In the genomic region with DNA sequence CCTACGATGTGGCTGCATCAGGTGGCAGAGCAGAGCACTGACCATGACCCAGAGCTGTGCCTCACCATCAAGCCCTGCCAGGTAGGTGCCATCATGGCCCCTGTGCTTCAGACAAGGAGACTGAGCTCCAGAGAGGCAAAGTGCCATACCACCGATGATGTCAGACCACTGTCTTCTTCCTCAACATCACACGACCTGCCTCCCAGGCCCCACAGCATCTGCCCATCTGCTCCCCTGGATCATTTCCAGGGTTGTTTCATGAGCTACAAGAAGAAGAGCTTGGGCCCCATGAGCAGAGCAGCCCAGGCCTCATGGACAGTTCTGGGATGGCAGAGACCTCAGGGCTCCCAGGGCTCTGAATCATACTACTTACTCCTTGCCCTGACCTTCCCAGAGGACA, we compare ENCODE assay signal across 28 cellular contexts. TPM values are rescaled to one million over a fixed set of nuclear protein-coding genes. Genes with fewer than 3 reads are reported as not detected.
DNase-seq lines count a peak whose midpoint lies in the region; ATAC-seq and TF ChIP-seq lines count a peak whose summit lies in the region.
"Had no signal": no experiment of that assay in that cellular context is flagged by ENCODE, and none has a peak within 500 bp of the region (broad histone marks: within the 10 kb centered on the region; RNA-seq: fewer than 3 reads in every experiment).

No MANE protein-coding gene starts in this region.

- peak overlapping the region; percentile 7 for H3K27ac Mint-ChIP-seq in activated T-helper 17 cell treated with anti-CD3 and anti-CD28 coated beads, Interleukin-2, amount 50 U/mL, for 72 hours
- H3K27ac Mint-ChIP-seq in stimulated activated memory B cell treated with anti-CD40 and anti-IgM and Interleukin-4, amounts not matched to agents 10 μg/mL and 1 μg/mL and 100 μg/mL, for 72 hours: peak overlapping the region; percentile 8
- H3K27ac Mint-ChIP-seq: WTC11 had no signal

- ATAC-seq in activated T-helper 17 cell treated with anti-CD3 and anti-CD28 coated beads, Interleukin-2, amount 50 U/mL, for 72 hours (replicated peaks): no peak
- no peak for ATAC-seq in stimulated activated memory B cell treated with anti-CD40 and anti-IgM and Interleukin-4, amounts not matched to agents 10 μg/mL and 1 μg/mL and 100 μg/mL, for 72 hours
- ATAC-seq in GM18858 (IDR thresholded peaks at IDR 0.05; ENCODE audit: unreplicated experiment): no peak
- no peak for ATAC-seq in activated CD4-positive, CD25-positive, alpha-beta regulatory T cell treated with anti-CD3 and anti-CD28 coated beads, Interleukin-2, amount 50 U/mL, for 24 hours
- ATAC-seq: left lobe of liver; naive thymus-derived CD8-positive, alpha-beta T cell; pancreas; SK-N-SH treated with all-trans-retinoic acid at 6 μM for 48 hours; WTC11 had no signal

- H3K4me3 ChIP-seq in MM.1S (ENCODE audit: low read length) (no peak overlapping the region), colonic mucosa (no peak overlapping the region)
- H3K4me3 ChIP-seq: cardiac muscle cell, pancreas, right atrium auricular region, thyroid gland had no signal

- peaks cover 34% of the 10 kb centered on the region for H3K4me1 ChIP-seq in MM.1S (ENCODE audit: low read length)
- no peaks in the 10 kb centered on the region for H3K4me1 ChIP-seq in colonic mucosa
- H3K4me1 ChIP-seq: thyroid gland had no signal

- H3K9ac ChIP-seq in MM.1S (ENCODE audit: low read length) (0 out of 2 replicates have a peak overlapping the region, but pooled peaks have one; percentile 16), colonic mucosa (ENCODE audit: low read depth in 2 of 2, low read length in 2 of 2) (no peak overlapping the region)

- H3K27ac ChIP-seq in MM.1S (ENCODE audit: low read length): peak overlapping the region; percentile 93; the same call in 1 of the 2 replicates
- no peak overlapping the region for H3K27ac ChIP-seq in colonic mucosa
- H3K27ac ChIP-seq: 22Rv1, cardiac muscle cell, pancreas, RWPE1, thyroid gland had no signal

- intact Hi-C loops in colonic mucosa (cut with DNase I): no loop called here

- H3K9me3 Mint-ChIP-seq in activated T-helper 17 cell treated with anti-CD3 and anti-CD28 coated beads, Interleukin-2, amount 50 U/mL, for 72 hours: no peaks in the 10 kb centered on the region
- H3K9me3 Mint-ChIP-seq in stimulated activated memory B cell treated with anti-CD40 and anti-IgM and Interleukin-4, amounts not matched to agents 10 μg/mL and 1 μg/mL and 100 μg/mL, for 72 hours: no peaks in the 10 kb centered on the region
- H3K9me3 Mint-ChIP-seq: naive thymus-derived CD8-positive, alpha-beta T cell; stimulated activated naive CD8-positive, alpha-beta T cell treated with anti-CD3 and anti-CD28 coated beads, Interleukin-15, Interleukin-2, amounts not matched to agents 100 ng/mL and 50 ng/mL, for 24 hours had no signal

- peaks cover 22% of the 10 kb centered on the region for H3F3A ChIP-seq in MM.1S (ENCODE audit: insufficient read depth, low read length)

- H3K9me2 ChIP-seq in MM.1S (replicated peaks; ENCODE audit: insufficient read depth, low read length): no peaks in the 10 kb centered on the region

- H3K9me3 ChIP-seq in MM.1S (replicated peaks; ENCODE audit: insufficient read depth, low read length) (no peaks in the 10 kb centered on the region), colonic mucosa (no peaks in the 10 kb centered on the region)
- H3K9me3 ChIP-seq: pancreas, right atrium auricular region, thyroid gland had no signal

- H3K4me3 Mint-ChIP-seq in activated T-helper 17 cell treated with anti-CD3 and anti-CD28 coated beads, Interleukin-2, amount 50 U/mL, for 72 hours: no peak overlapping the region
- H3K4me3 Mint-ChIP-seq in stimulated activated memory B cell treated with anti-CD40 and anti-IgM and Interleukin-4, amounts not matched to agents 10 μg/mL and 1 μg/mL and 100 μg/mL, for 72 hours: peak overlapping the region; percentile 66
- H3K4me3 Mint-ChIP-seq: stimulated activated naive CD8-positive, alpha-beta T cell treated with anti-CD3 and anti-CD28 coated beads, Interleukin-15, Interleukin-2, amounts not matched to agents 100 ng/mL and 50 ng/mL, for 24 hours; WTC11 had no signal

- TF ChIP-seq CTCF in MM.1S (IDR thresholded peaks at IDR 0.05; ENCODE audit: low read length): no peak
- no peak for TF ChIP-seq CTCF in colonic mucosa (IDR thresholded peaks at IDR 0.05)

- peaks cover 89% of the 10 kb centered on the region for H3K79me2 ChIP-seq in MM.1S (ENCODE audit: low read length)

- no peaks in the 10 kb centered on the region for H4K20me1 ChIP-seq in MM.1S (ENCODE audit: insufficient read depth, low read length)

- peak; percentile 49 to 73 for DNase-seq in NCI-H524 (lab: John Stamatoyannopoulos, UW)
- DNase-seq in NCI-H524 treated with DMSO at 0.1 percent for 48 hours (lab: John Stamatoyannopoulos, UW): no peak
- no peak for DNase-seq in MM.1S
- no peak for DNase-seq in colonic mucosa
- DNase-seq: activated naive CD4-positive, alpha-beta T cell treated with Interleukin-2 at 50 U/mL for 16 hours; activated T-cell treated with anti-CD3 and anti-CD28 coated beads, Interleukin-2, amount 50 U/mL, for 1 hour; DMS79 treated with DMSO at 0.1 percent for 48 hours; head of caudate nucleus; KG1; naive thymus-derived CD8-positive, alpha-beta T cell; NCI-H1048; NCI-H2081; NCI-H510A; pancreas; stimulated activated CD4-positive, alpha-beta T cell treated with anti-CD3 and anti-CD28 coated beads, Interleukin-4, amount 100 ng/mL, for 24 hours; thyroid gland had no signal

- peaks cover 31% of the 10 kb centered on the region for H3K4me1 Mint-ChIP-seq in activated T-helper 17 cell treated with anti-CD3 and anti-CD28 coated beads, Interleukin-2, amount 50 U/mL, for 72 hours
- peaks cover 50% of the 10 kb centered on the region for H3K4me1 Mint-ChIP-seq in stimulated activated memory B cell treated with anti-CD40 and anti-IgM and Interleukin-4, amounts not matched to agents 10 μg/mL and 1 μg/mL and 100 μg/mL, for 72 hours

- no peak overlapping the region for H2AFZ ChIP-seq in MM.1S (ENCODE audit: low read length)

- peaks cover 21% of the 10 kb centered on the region for H3K36me3 Mint-ChIP-seq in activated T-helper 17 cell treated with anti-CD3 and anti-CD28 coated beads, Interleukin-2, amount 50 U/mL, for 72 hours (ENCODE audit: low read depth)
- peaks cover 38% of the 10 kb centered on the region for H3K36me3 Mint-ChIP-seq in stimulated activated memory B cell treated with anti-CD40 and anti-IgM and Interleukin-4, amounts not matched to agents 10 μg/mL and 1 μg/mL and 100 μg/mL, for 72 hours

- H3K27me3 ChIP-seq in MM.1S (replicated peaks; ENCODE audit: insufficient read depth, low read length): no peaks in the 10 kb centered on the region
- H3K27me3 ChIP-seq in colonic mucosa: no peaks in the 10 kb centered on the region
- H3K27me3 ChIP-seq: cardiac muscle cell, pancreas, right atrium auricular region, thyroid gland had no signal

- H3K27me3 Mint-ChIP-seq in activated T-helper 17 cell treated with anti-CD3 and anti-CD28 coated beads, Interleukin-2, amount 50 U/mL, for 72 hours: no peaks in the 10 kb centered on the region
- H3K27me3 Mint-ChIP-seq in stimulated activated memory B cell treated with anti-CD40 and anti-IgM and Interleukin-4, amounts not matched to agents 10 μg/mL and 1 μg/mL and 100 μg/mL, for 72 hours: no peaks in the 10 kb centered on the region
- H3K27me3 Mint-ChIP-seq: naive thymus-derived CD8-positive, alpha-beta T cell; stimulated activated naive CD8-positive, alpha-beta T cell treated with anti-CD3 and anti-CD28 coated beads, Interleukin-15, Interleukin-2, amounts not matched to agents 100 ng/mL and 50 ng/mL, for 24 hours had no signal

- H3K4me2 ChIP-seq in MM.1S (ENCODE audit: low read depth, low read length): peak overlapping the region; percentile 68; the same call in 1 of the 2 replicates

- H3K36me3 ChIP-seq in MM.1S (replicated peaks; ENCODE audit: insufficient read depth, low read length) (no peaks in the 10 kb centered on the region), colonic mucosa (no peaks in the 10 kb centered on the region)
- H3K36me3 ChIP-seq: cardiac muscle cell, pancreas, right atrium auricular region, thyroid gland had no signal

RNA-seq across cellular contexts. Expression of gene XYLT1, which starts 9.9 kb away (rescaled TPM):
- 10 to 100 TPM; 21.4 to 22.6 TPM for total RNA-seq in activated T-helper 17 cell treated with anti-CD3 and anti-CD28 coated beads, Interleukin-2, amount 50 U/mL, for 72 hours
- 10 to 100 TPM; 15.0 to 18.3 TPM for total RNA-seq in colonic mucosa

Comparison
In these comparisons a context has a peak if more than half of its experiments do, and no peak if none do; other contexts are left out.
1. DNase-seq: peak in NCI-H524 (2 of 2); none in NCI-H524 treated with DMSO at 0.1 percent for 48 hours (single experiment), MM.1S (single experiment) and colonic mucosa (single experiment).